19 cellular contexts compared by ENCODE assay signal in genomic region chr4:183078634-183079033, GRCh38. TPM values are rescaled to one million over a fixed set of nuclear protein-coding genes. Genes with fewer than 3 reads are reported as not detected.
DNase-seq lines count a peak whose midpoint lies in the region; ATAC-seq, FAIRE-seq and TF ChIP-seq lines count a peak whose summit lies in the region.
"Had no signal": no experiment of that assay in that cellular context is flagged by ENCODE, and none has a peak within 500 bp of the region (broad histone marks: within the 10 kb centered on the region; RNA-seq: fewer than 3 reads in every experiment).

No MANE protein-coding gene starts in this region.

- H3K79me2 ChIP-seq in HepG2 (ENCODE audit: insufficient read depth, low read length) (no peaks in the 10 kb centered on the region), K562 (ENCODE audit: control insufficient read depth, insufficient read depth, low read length) (no peaks in the 10 kb centered on the region), PC-9 (ENCODE audit: low read depth) (no peaks in the 10 kb centered on the region)

- no peaks in the 10 kb centered on the region for H3K9me1 ChIP-seq in K562 (ENCODE audit: control insufficient read depth, insufficient read depth, low read length)

- H3K9me3 ChIP-seq in HepG2 (ENCODE audit: low read length): no peaks in the 10 kb centered on the region
- no peaks in the 10 kb centered on the region for H3K9me3 ChIP-seq in right lobe of liver
- no peaks in the 10 kb centered on the region for H3K9me3 ChIP-seq in K562 (replicated peaks; ENCODE audit: control insufficient read depth, insufficient read depth, low read depth, low read length)
- H3K9me3 ChIP-seq in esophagus muscularis mucosa: no peaks in the 10 kb centered on the region
- no peaks in the 10 kb centered on the region for H3K9me3 ChIP-seq in PC-9 (ENCODE audit: insufficient read depth, low read depth)
- H3K9me3 ChIP-seq: BLaER1 treated with 17β-estradiol and CSF1 and Interleukin-3, amounts not matched to agents 10 nM and 100 nM; HAP-1 had no signal

- POLR2A ChIA-PET in HepG2 (lab: Yijun Ruan, JAX): no interaction called here
- POLR2A ChIA-PET in K562 (lab: Yijun Ruan, JAX): no interaction called here
- POLR2A ChIA-PET in PC-9 (lab: Charles Lee; ENCODE audit: unreplicated experiment): no interaction called here

- H3K9me2 ChIP-seq in PC-9 (ENCODE audit: insufficient read depth): no peaks in the 10 kb centered on the region; the same call in 1 of the 2 replicates

- H3K4me1 ChIP-seq in HepG2 (ENCODE audit: insufficient read depth, low read length) (peaks cover 98% of the 10 kb centered on the region), right lobe of liver (peaks cover 0 to 41% (median 8%) of the 10 kb centered on the region in 4 donors), K562 (replicated peaks in 1 of 2; ENCODE audit: control insufficient read depth in 2 of 2, insufficient read depth in 2 of 2, low read length in 2 of 2) (no peaks in the 10 kb centered on the region), esophagus muscularis mucosa (peaks cover 0 to 13% (median 5%) of the 10 kb centered on the region in 4 donors), PC-9 (replicated peaks; ENCODE audit: insufficient read depth) (0 out of 2 replicates have a peak, but pooled peaks cover 8% of the 10 kb centered on the region)
- H3K4me1 ChIP-seq: BLaER1 treated with 17β-estradiol and CSF1 and Interleukin-3, amounts not matched to agents 10 nM and 100 nM had no signal

- FAIRE-seq in HepG2 (lab: Jason Lieb, UNC): no peak
- no peak for FAIRE-seq in K562 (lab: Jason Lieb, UNC)
- FAIRE-seq: GM12878, GM18507 had no signal

- H3K27ac ChIP-seq in HepG2 (ENCODE audit: extremely low read length, insufficient read depth, low read length) (no peak overlapping the region), right lobe of liver (no peak overlapping the region), K562 (ENCODE audit: extremely low read depth, low read depth, low read length) (no peak overlapping the region), esophagus muscularis mucosa (replicated peaks in 1 of 4) (no peak overlapping the region), PC-9 (no peak overlapping the region)
- H3K27ac ChIP-seq: 22Rv1; BLaER1 treated with 17β-estradiol and CSF1 and Interleukin-3, amounts not matched to agents 10 nM and 100 nM had no signal

- BruUV-seq in HepG2 (replicated peaks; lab: Mats Ljungman, UMichigan) (no TSS peak), K562 (replicated peaks; lab: Mats Ljungman, UMichigan) (no TSS peak), PC-9 (replicated peaks; lab: Mats Ljungman, UMichigan) (no TSS peak)

- TF ChIP-seq POLR2A in HepG2 (IDR thresholded peaks at IDR 0.05; ENCODE audit: insufficient read depth in 1 of 2, low read depth in 2 of 2, low read length in 2 of 2) (no peak), right lobe of liver (IDR thresholded peaks at IDR 0.05) (no peak), K562 (conservative IDR thresholded peaks at IDR 0.05) (no peak), esophagus muscularis mucosa (IDR thresholded peaks at IDR 0.05; ENCODE audit: low read depth) (no peak)

- TF ChIP-seq EP300 in HepG2 (IDR thresholded peaks at IDR 0.05; ENCODE audit: low read depth in 2 of 2, low read length in 2 of 2): no peak
- TF ChIP-seq EP300 in HepG2 (CRISPR knock-in tag; IDR thresholded peaks at IDR 0.05; ENCODE audit: borderline replicate concordance): no peak
- TF ChIP-seq EP300 in K562 (IDR thresholded peaks at IDR 0.05; ENCODE audit: low read length): no peak
- no peak for TF ChIP-seq EP300 in esophagus muscularis mucosa (IDR thresholded peaks at IDR 0.05)

- H3K4me2 ChIP-seq in HepG2 (ENCODE audit: low read depth, low read length) (no peak overlapping the region), K562 (ENCODE audit: insufficient read depth, low read length) (no peak overlapping the region), PC-9 (no peak overlapping the region)
- H3K4me2 ChIP-seq: BLaER1 treated with 17β-estradiol and CSF1 and Interleukin-3, amounts not matched to agents 10 nM and 100 nM had no signal

- TF ChIP-seq CTCF in HepG2 (CRISPR knock-in tag; IDR thresholded peaks at IDR 0.05): no peak
- no peak for TF ChIP-seq CTCF in right lobe of liver (IDR thresholded peaks at IDR 0.05)
- no peak for TF ChIP-seq CTCF in K562 (IDR thresholded peaks at IDR 0.05 in 2 of 3, conservative IDR thresholded peaks at IDR 0.05 in 1 of 3; ENCODE audit: insufficient read depth in 2 of 3, low read depth in 1 of 3, low read length in 3 of 3)
- no peak for TF ChIP-seq CTCF in esophagus muscularis mucosa (IDR thresholded peaks at IDR 0.05)
- TF ChIP-seq CTCF in PC-9 (conservative IDR thresholded peaks at IDR 0.05): no peak

- in situ Hi-C loops in HepG2 (cut with HindIII; ENCODE audit: extremely low pct_ligation_motif_present, low pct_unique_long_range_greater_than_20kb): no loop called here
- in situ Hi-C loops in K562 (cut with MboI): loop anchor here (10.0 kb wide), 1 partner anchor 326 kb away; no protein-coding TSS in a partner anchor

- intact Hi-C loops in HepG2 (cut with micrococcal nuclease; ENCODE audit: unreplicated experiment): loop anchor here (10.0 kb wide), 1 partner anchor 326 kb away; no protein-coding TSS in a partner anchor
- intact Hi-C loops in right lobe of liver (cut with DNase I): loop anchor here in 1 of 2 donors (10.0 kb wide), 1 partner anchor 186 kb away; no protein-coding TSS in a partner anchor
- intact Hi-C loops in K562 (cut with micrococcal nuclease): no loop called here
- intact Hi-C loops in esophagus muscularis mucosa (cut with DNase I): no loop called here
- intact Hi-C loops in PC-9 (cut with micrococcal nuclease; ENCODE audit: unreplicated experiment): loop anchor here (10.0 kb wide), 1 partner anchor 326 kb away; no protein-coding TSS in a partner anchor

- no peaks in the 10 kb centered on the region for H3K36me3 Mint-ChIP-seq in activated naive CD4-positive, alpha-beta T cell treated with anti-CD3 and anti-CD28 coated beads, Interleukin-2, amount 50 U/mL, for 72 hours

- 99% methylated on average over 13 of the region's 13 CpGs for WGBS in HepG2 (ENCODE audit: low lambda C conversion rate)
- over 99% methylated on average over 13 of the region's 13 CpGs for WGBS in right lobe of liver (ENCODE audit: insufficient coverage, low coverage, low lambda C conversion rate, missing lambda C conversion rate)
- 68% methylated on average over 11 of the region's 13 CpGs for WGBS in K562 (ENCODE audit: insufficient coverage, low coverage, missing lambda C conversion rate)
- WGBS in esophagus muscularis mucosa: 97% methylated on average over 13 of the region's 13 CpGs

- H3K36me3 ChIP-seq in HepG2 (replicated peaks in 1 of 2; ENCODE audit: control insufficient read depth in 1 of 2, insufficient read depth in 2 of 2, low read length in 2 of 2): no peaks in the 10 kb centered on the region
- no peaks in the 10 kb centered on the region for H3K36me3 ChIP-seq in right lobe of liver
- H3K36me3 ChIP-seq in K562 (ENCODE audit: control insufficient read depth, insufficient read depth, low read length): no peaks in the 10 kb centered on the region
- H3K36me3 ChIP-seq in esophagus muscularis mucosa: no peaks in the 10 kb centered on the region
- H3K36me3 ChIP-seq in PC-9 (ENCODE audit: low read depth): no peaks in the 10 kb centered on the region
- H3K36me3 ChIP-seq: BLaER1 treated with 17β-estradiol and CSF1 and Interleukin-3, amounts not matched to agents 10 nM and 100 nM; HAP-1 had no signal

- no peaks in the 10 kb centered on the region for H3K9me3 Mint-ChIP-seq in activated naive CD4-positive, alpha-beta T cell treated with anti-CD3 and anti-CD28 coated beads, Interleukin-2, amount 50 U/mL, for 72 hours
- H3K9me3 Mint-ChIP-seq: CD4-positive, alpha-beta T cell; HFFc6 had no signal

- DNase-seq in HepG2 (ENCODE audit: low spot score) (no peak), right lobe of liver (no peak), K562 (ENCODE audit: extremely low read depth in 1 of 4, low spot score in 3 of 4) (no peak), esophagus muscularis mucosa (ENCODE audit: extremely low spot score) (peak; percentile 62), PC-9 (no peak)
- DNase-seq in activated naive CD4-positive, alpha-beta T cell treated with anti-CD3 and anti-CD28 coated beads, Interleukin-2, amount 50 U/mL, for 72 hours (ENCODE audit: low spot score in 2 of 2): no peak
- DNase-seq: Calu3; CD4-positive, alpha-beta T cell; DMS 273 treated with DMSO at 0.1 percent for 48 hours; DMS79; HFFc6; IMR-90 had no signal

- no peaks in the 10 kb centered on the region for H3F3A ChIP-seq in PC-9 (ENCODE audit: insufficient read depth, low read depth)

- CTCF ChIA-PET in HepG2 (lab: Yijun Ruan, JAX; ENCODE audit: low intra/inter-chr PET ratio, low total read pairs) (no interaction called here), K562 (lab: Yijun Ruan, JAX; ENCODE audit: low intra/inter-chr PET ratio) (no interaction called here), PC-9 (lab: Charles Lee) (no interaction called here)

- H3K27ac Mint-ChIP-seq in activated naive CD4-positive, alpha-beta T cell treated with anti-CD3 and anti-CD28 coated beads, Interleukin-2, amount 50 U/mL, for 72 hours: no peak overlapping the region
- H3K27ac Mint-ChIP-seq: CD4-positive, alpha-beta T cell; HFFc6 had no signal

- TF ChIP-seq RAD21 in HepG2 (CRISPR knock-in tag; IDR thresholded peaks at IDR 0.05): no peak
- TF ChIP-seq RAD21 in K562 (CRISPR knock-in tag; conservative IDR thresholded peaks at IDR 0.05 in 1 of 2, IDR thresholded peaks at IDR 0.05 in 1 of 2): no peak

- ATAC-seq in HepG2: no peak
- no peak for ATAC-seq in right lobe of liver
- ATAC-seq in K562: peak; percentile 64
- no peak for ATAC-seq in activated naive CD4-positive, alpha-beta T cell treated with anti-CD3 and anti-CD28 coated beads, Interleukin-2, amount 50 U/mL, for 72 hours
- no peak for ATAC-seq in HG03039 (IDR thresholded peaks at IDR 0.05; ENCODE audit: unreplicated experiment)
- no peak for ATAC-seq in HG03196 (IDR thresholded peaks at IDR 0.05; ENCODE audit: unreplicated experiment)
- ATAC-seq: GM12878 had no signal

- H3K27me3 ChIP-seq in HepG2 (ENCODE audit: control insufficient read depth in 1 of 2, insufficient read depth in 2 of 2, low read length in 2 of 2) (no peaks in the 10 kb centered on the region), right lobe of liver (no peaks in the 10 kb centered on the region), K562 (ENCODE audit: control insufficient read depth in 2 of 2, insufficient read depth in 2 of 2, low read length in 2 of 2) (no peaks in the 10 kb centered on the region), esophagus muscularis mucosa (no peaks in the 10 kb centered on the region), PC-9 (ENCODE audit: insufficient read depth, low read depth) (no peaks in the 10 kb centered on the region)
- H3K27me3 ChIP-seq: BLaER1 treated with 17β-estradiol and CSF1 and Interleukin-3, amounts not matched to agents 10 nM and 100 nM had no signal

- H3K9ac ChIP-seq in HepG2 (ENCODE audit: insufficient read depth, low read depth, low read length): no peak overlapping the region
- no peak overlapping the region for H3K9ac ChIP-seq in K562 (ENCODE audit: insufficient read depth in 1 of 2, low read depth in 2 of 2, low read length in 2 of 2)
- H3K9ac ChIP-seq: BLaER1 treated with 17β-estradiol and CSF1 and Interleukin-3, amounts not matched to agents 10 nM and 100 nM had no signal

- no peaks in the 10 kb centered on the region for H4K20me1 ChIP-seq in HepG2 (ENCODE audit: insufficient read depth, low read length)
- no peaks in the 10 kb centered on the region for H4K20me1 ChIP-seq in K562 (replicated peaks; ENCODE audit: control insufficient read depth, insufficient read depth, low read length)
- H4K20me1 ChIP-seq in PC-9 (ENCODE audit: insufficient read depth): no peaks in the 10 kb centered on the region
- H4K20me1 ChIP-seq: BLaER1 treated with 17β-estradiol and CSF1 and Interleukin-3, amounts not matched to agents 10 nM and 100 nM had no signal

- H2AFZ ChIP-seq in HepG2 (ENCODE audit: low read length) (no peak overlapping the region), K562 (ENCODE audit: low read depth, low read length) (no peak overlapping the region), PC-9 (no peak overlapping the region)

- H3K4me3 ChIP-seq in HepG2 (replicated peaks in 1 of 3; ENCODE audit: insufficient read depth in 1 of 3, low read depth in 2 of 3, low read length in 3 of 3) (no peak overlapping the region), right lobe of liver (no peak overlapping the region), K562 (no peak overlapping the region), esophagus muscularis mucosa (no peak overlapping the region), PC-9 (no peak overlapping the region)
- H3K4me3 ChIP-seq: BLaER1 treated with 17β-estradiol and CSF1 and Interleukin-3, amounts not matched to agents 10 nM and 100 nM; GM12878; HAP-1 had no signal

RNA-seq across cellular contexts. Expression of gene WWC2, which starts 20.4 kb away (rescaled TPM):
- total RNA-seq in HepG2 (2016; rRNA removed; fragmentation: Illumina TruSeq; extraction: Trizol): 40.0 and 44.6 TPM in 2 replicates
- total RNA-seq in HepG2 (2016; cell fraction: cytosol; rRNA removed; fragmentation: Illumina TruSeq; extraction: Trizol; ENCODE audit: low read depth): 9.4 and 9.9 TPM in 2 replicates
- total RNA-seq in HepG2 (2016; cell fraction: insoluble cytoplasmic fraction; rRNA removed; fragmentation: Illumina TruSeq; extraction: Trizol): 39.3 and 44.7 TPM in 2 replicates
- 20.4 and 25.6 TPM in 2 replicates for total RNA-seq in HepG2 (2016; cell fraction: membrane; rRNA removed; fragmentation: Illumina TruSeq; extraction: Trizol)
- total RNA-seq in HepG2 (2016; cell fraction: nucleus; rRNA removed; fragmentation: Illumina TruSeq; extraction: Trizol): 53.6 and 60.5 TPM in 2 replicates
- 39.9 and 50.1 TPM in 2 replicates for polyA plus RNA-seq in HepG2 (2011; rRNA removed)
- polyA plus RNA-seq in HepG2 (2011; cell fraction: cytosol; rRNA removed): 28.1 and 30.9 TPM in 2 replicates
- 89.9 and 101 TPM in 2 replicates for polyA plus RNA-seq in HepG2 (2011; cell fraction: nucleus; rRNA removed)
- 43.9 and 54.9 TPM in 2 replicates for polyA plus RNA-seq in HepG2 (2012)
- polyA plus RNA-seq in HepG2 (2016; cell fraction: cytosol; fragmentation: Illumina TruSeq; extraction: Trizol; ENCODE audit: low read depth): 0.82 and 1.0 TPM in 2 replicates
- polyA plus RNA-seq in HepG2 (2016; cell fraction: insoluble cytoplasmic fraction; fragmentation: Illumina TruSeq; extraction: Trizol; ENCODE audit: low read depth): 26.2 and 27.1 TPM in 2 replicates
- polyA plus RNA-seq in HepG2 (2016; cell fraction: membrane; fragmentation: Illumina TruSeq; extraction: Trizol; ENCODE audit: low read depth): 5.2 and 6.2 TPM in 2 replicates
- polyA plus RNA-seq in HepG2 (2016; cell fraction: nucleus; fragmentation: Illumina TruSeq; extraction: Trizol; ENCODE audit: insufficient read depth, low read depth): 41.4 and 50.5 TPM in 2 replicates
- polyA minus RNA-seq in HepG2 (2011; rRNA and poly(A)+ RNA removed; ENCODE audit: low replicate concordance): 11.7 and 43.0 TPM in 2 replicates
- 33.9 and 36.8 TPM in 2 replicates for polyA minus RNA-seq in HepG2 (2011; cell fraction: cytosol; rRNA and poly(A)+ RNA removed)
- polyA minus RNA-seq in HepG2 (2011; cell fraction: nucleus; rRNA and poly(A)+ RNA removed): 200 and 232 TPM in 2 replicates
- total RNA-seq in right lobe of liver: 10 to 100 TPM; 19.5 to 48.9 (median 34.4) TPM
- 4.6 and 29.4 TPM in 2 replicates for total RNA-seq in K562 (2011; cell fraction: chromatin; rRNA removed; ENCODE audit: low replicate concordance)
- 2.0 and 3.8 TPM in 2 replicates for total RNA-seq in K562 (2011; cell fraction: nucleolus; rRNA removed)
- 9.3 and 9.9 TPM in 2 replicates for total RNA-seq in K562 (2011; cell fraction: nucleoplasm; rRNA removed)
- total RNA-seq in K562 (2014; rRNA removed): 19.3 and 21.1 TPM in 2 replicates
- 21.6 and 25.9 TPM in 2 replicates for total RNA-seq in K562 (2014; rRNA removed; fragmentation: Illumina TruSeq; extraction: Trizol)
- total RNA-seq in K562 (2015; rRNA removed; fragmentation: Illumina TruSeq; extraction: Trizol): 23.8 and 25.5 TPM in 2 replicates
- total RNA-seq in K562 (2021): 36.8 and 39.4 TPM in 2 replicates
- polyA plus RNA-seq in K562 (2011; rRNA removed): 3.7 and 11.8 TPM in 2 replicates
- polyA plus RNA-seq in K562 (2011; cell fraction: cytosol; rRNA removed): 1.2 and 6.5 TPM in 2 replicates
- polyA plus RNA-seq in K562 (2011; cell fraction: nucleus; rRNA removed): 5.6 and 25.8 TPM in 2 replicates
- polyA plus RNA-seq in K562 (2012): 11.4 and 14.0 TPM in 2 replicates
- 18.9 and 19.6 TPM in 2 replicates for polyA plus RNA-seq in K562 (2014; fragmentation: Illumina TruSeq; extraction: Trizol)
- 1 to 10 TPM; 3.9 to 5.6 TPM for polyA plus RNA-seq in K562 (2014; fragmentation: Nextera tagmentation; extraction: Ambion mirVana)
- 13.1 and 13.6 TPM in 2 replicates for polyA plus RNA-seq in K562 (2014; rRNA removed)
- 5.0 and 26.1 TPM in 2 replicates for polyA minus RNA-seq in K562 (2011; rRNA and poly(A)+ RNA removed)
- polyA minus RNA-seq in K562 (2011; cell fraction: cytosol; rRNA and poly(A)+ RNA removed): 2.3 and 15.6 TPM in 2 replicates
- 5.1 and 31.1 TPM in 2 replicates for polyA minus RNA-seq in K562 (2011; cell fraction: nucleus; rRNA and poly(A)+ RNA removed)
- 10 to 100 TPM; 28.2 to 38.5 (median 37.0) TPM for total RNA-seq in esophagus muscularis mucosa
- 1 to 10 TPM; 3.1 to 3.8 TPM for total RNA-seq in activated naive CD4-positive, alpha-beta T cell treated with anti-CD3 and anti-CD28 coated beads, Interleukin-2, amount 50 U/mL, for 72 hours
- 42.3 and 46.5 TPM in 2 replicates for total RNA-seq in PC-9 (2021)

Comparison
In these comparisons a context has a peak if more than half of its experiments do, and no peak if none do; other contexts are left out.
1. intact Hi-C loops: an anchor here in HepG2 (10.0 kb wide) and PC-9 (10.0 kb wide); none called in K562 and esophagus muscularis mucosa.
2. Of the 241 proteins assayed by ChIP-seq in both HepG2 and K562: peak only in HepG2: none; only in K562: none; in both: ZBTB33; in neither: 240.